ENCODE assay signal across 15 cellular contexts in the genomic region with DNA sequence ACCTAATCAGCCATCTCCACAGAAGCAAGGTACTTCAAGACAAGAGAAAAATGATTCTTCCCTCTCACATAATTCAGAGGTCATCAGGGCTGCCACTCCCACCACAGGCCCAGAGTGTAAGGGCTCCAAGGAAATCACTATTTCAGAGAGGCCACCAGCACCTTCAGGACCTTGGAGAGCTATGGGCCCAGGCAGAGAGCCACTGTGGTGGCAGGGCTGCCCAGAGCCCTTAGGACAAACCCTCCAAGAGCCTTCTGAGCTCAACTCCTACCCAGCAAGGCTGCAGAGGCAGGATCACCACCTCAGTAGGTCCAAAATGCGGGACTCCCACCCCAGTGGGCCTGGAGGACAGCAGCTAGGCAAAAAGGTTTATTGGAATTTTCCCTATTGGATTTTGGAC. TPM values are rescaled to one million over a fixed set of nuclear protein-coding genes. Genes with fewer than 3 reads are reported as not detected.
DNase-seq lines count a peak whose midpoint lies in the region; ATAC-seq, FAIRE-seq and TF ChIP-seq lines count a peak whose summit lies in the region.
"Had no signal": no experiment of that assay in that cellular context is flagged by ENCODE, and none has a peak within 500 bp of the region (broad histone marks: within the 10 kb centered on the region; RNA-seq: fewer than 3 reads in every experiment).

No MANE protein-coding gene starts in this region.

- H3K79me1 ChIP-seq in mesendoderm (ENCODE audit: low read length), result no peaks in the 10 kb centered on the region

- H3K18ac ChIP-seq in mesendoderm (ENCODE audit: low read length), result no peak overlapping the region

- no peak overlapping the region for H2BK120ac ChIP-seq in mesendoderm (ENCODE audit: low read depth, low read length)

- DNase-seq in H54 (ENCODE audit: insufficient read length, low spot score) (peak; percentile 14), endothelial cell of umbilical vein (ENCODE audit: low read depth, low spot score) (peak; percentile 10), mesendoderm (peak; percentile 69), NCI-H1048 (lab: John Stamatoyannopoulos, UW) (no peak)
- DNase-seq in activated naive CD4-positive, alpha-beta T cell (lab: John Stamatoyannopoulos, UW), result no peak
- DNase-seq: naive thymus-derived CD8-positive, alpha-beta T cell; NCI-H1092; NCI-H446 treated with DMSO at 0.1 percent for 48 hours; sigmoid colon had no signal

- no peak overlapping the region for H2AK5ac ChIP-seq in mesendoderm (ENCODE audit: low read length)

- POLR2A ChIA-PET in endothelial cell of umbilical vein (lab: Charles Lee), result no interaction called here

- H3K4ac ChIP-seq in mesendoderm (ENCODE audit: low read depth, low read length), result no peak overlapping the region

- FAIRE-seq in H54 (lab: Jason Lieb, UNC) (no peak), endothelial cell of umbilical vein (lab: Jason Lieb, UNC) (no peak)
- FAIRE-seq: D721Med, GM12892 had no signal

- H3K36me3 ChIP-seq in endothelial cell of umbilical vein (ENCODE audit: control insufficient read depth in 2 of 2, extremely low read depth in 1 of 2, insufficient read depth in 2 of 2, low read length in 2 of 2), result no peaks in the 10 kb centered on the region
- no peaks in the 10 kb centered on the region for H3K36me3 ChIP-seq in mesendoderm (ENCODE audit: control insufficient read depth, insufficient read depth, low read length)
- H3K36me3 ChIP-seq: sigmoid colon, thoracic aorta had no signal

- H3K23ac ChIP-seq in mesendoderm (ENCODE audit: low read length), result no peak overlapping the region

- no peak for TF ChIP-seq CTCF in endothelial cell of umbilical vein (IDR thresholded peaks at IDR 0.05; ENCODE audit: extremely low read depth in 1 of 2, insufficient read depth in 1 of 2, low read depth in 1 of 2, low read length in 2 of 2)

- no CpG with 5 or more reads among the region's 1 CpG for WGBS in mesendoderm (ENCODE audit: extremely low coverage, insufficient coverage, low lambda C conversion rate)

- H3K9me1 ChIP-seq in endothelial cell of umbilical vein (replicated peaks; ENCODE audit: control insufficient read depth, extremely low read depth, insufficient read depth, low read length), result no peaks in the 10 kb centered on the region

- dilution Hi-C loops in endothelial cell of umbilical vein (cut with MboI; ENCODE audit: extremely low pct_ligation_motif_present, low sequenced_read_pairs), result no loop called here

- no peak overlapping the region for H4K5ac ChIP-seq in mesendoderm (ENCODE audit: low read length)

- BruUV-seq in endothelial cell of umbilical vein (replicated peaks; lab: Mats Ljungman, UMichigan), result no TSS peak

- H3K4me3 ChIP-seq in endothelial cell of umbilical vein (replicated peaks in 1 of 3; ENCODE audit: insufficient read depth in 1 of 3, low read depth in 1 of 3, low read length in 3 of 3) (no peak overlapping the region), mesendoderm (ENCODE audit: low read length) (no peak overlapping the region)
- H3K4me3 ChIP-seq: sigmoid colon, thoracic aorta had no signal

- no peak overlapping the region for H2BK15ac ChIP-seq in mesendoderm (replicated peaks; ENCODE audit: low read depth)

- CTCF ChIA-PET in endothelial cell of umbilical vein (lab: Charles Lee), result interaction anchor here (0.7 to 1.6 kb wide), 4 partner anchors 17 to 243 kb away, joined by 3 to 6 read pairs (median 4); a partner anchor contains a TSS

- H3K27ac ChIP-seq in endothelial cell of umbilical vein (ENCODE audit: insufficient read depth, low read depth, low read length), result no peak overlapping the region
- no peak overlapping the region for H3K27ac ChIP-seq in mesendoderm (ENCODE audit: low read depth, low read length)
- H3K27ac ChIP-seq: sigmoid colon, thoracic aorta had no signal

- H4K8ac ChIP-seq in mesendoderm (ENCODE audit: low read depth, low read length), result no peak overlapping the region

- ATAC-seq in HG02981 (IDR thresholded peaks at IDR 0.05; ENCODE audit: unreplicated experiment) (no peak), HG03460 (IDR thresholded peaks at IDR 0.05; ENCODE audit: unreplicated experiment) (no peak)
- ATAC-seq: naive thymus-derived CD8-positive, alpha-beta T cell had no signal

- no peak for TF ChIP-seq POLR2A in H54 (IDR thresholded peaks at IDR 0.05; ENCODE audit: low read depth, low read length)
- TF ChIP-seq POLR2A in endothelial cell of umbilical vein (IDR thresholded peaks at IDR 0.05; ENCODE audit: low read depth, low read length), result no peak

- H4K20me1 ChIP-seq in endothelial cell of umbilical vein (replicated peaks; ENCODE audit: control insufficient read depth, extremely low read depth, insufficient read depth, low read length), result no peaks in the 10 kb centered on the region

- H3K79me2 ChIP-seq in endothelial cell of umbilical vein (ENCODE audit: control insufficient read depth, insufficient read depth, low read length) (no peaks in the 10 kb centered on the region), mesendoderm (ENCODE audit: control insufficient read depth, insufficient read depth, low read length) (no peaks in the 10 kb centered on the region)

- no peak overlapping the region for H2AFZ ChIP-seq in endothelial cell of umbilical vein (ENCODE audit: low read depth, low read length)

- H3K4me1 ChIP-seq in endothelial cell of umbilical vein (ENCODE audit: control insufficient read depth, extremely low read depth, insufficient read depth, low read length), result no peaks in the 10 kb centered on the region
- H3K4me1 ChIP-seq in mesendoderm (ENCODE audit: control insufficient read depth, low read depth, low read length), result no peaks in the 10 kb centered on the region
- H3K4me1 ChIP-seq: sigmoid colon had no signal

- H3K27me3 ChIP-seq in endothelial cell of umbilical vein (ENCODE audit: control insufficient read depth in 2 of 2, insufficient read depth in 2 of 2, low read length in 2 of 2) (peaks cover 0 to 3% of the 10 kb centered on the region in 2 experiments), mesendoderm (ENCODE audit: insufficient read depth, low read length, poor library complexity) (no peaks in the 10 kb centered on the region)
- H3K27me3 ChIP-seq: sigmoid colon had no signal

- no peak overlapping the region for H2BK5ac ChIP-seq in mesendoderm (ENCODE audit: low read length)

- intact Hi-C loops in endothelial cell of umbilical vein (cut with micrococcal nuclease), result no loop called here

- no peak overlapping the region for H3K9ac ChIP-seq in endothelial cell of umbilical vein (replicated peaks; ENCODE audit: extremely low read depth, insufficient read depth, low read length)
- no peak overlapping the region for H3K9ac ChIP-seq in mesendoderm (ENCODE audit: low read length)

- H3K4me2 ChIP-seq in endothelial cell of umbilical vein (ENCODE audit: insufficient read depth, low read length), result no peak overlapping the region
- H3K4me2 ChIP-seq in mesendoderm (ENCODE audit: low read length), result no peak overlapping the region

- H3K9me3 ChIP-seq in endothelial cell of umbilical vein (replicated peaks; ENCODE audit: control insufficient read depth, insufficient read depth, low read length), result no peaks in the 10 kb centered on the region
- H3K9me3 ChIP-seq: sigmoid colon, thoracic aorta had no signal

- H3K56ac ChIP-seq in mesendoderm (ENCODE audit: low read length), result no peak overlapping the region

TF ChIP-seq in PFSK-1, 5 proteins besides CTCF, POLR2A, EP300 and RAD21 (continues in another document):
- no peak for TF ChIP-seq FOXP2 (optimal IDR thresholded peaks at IDR 0.05; ENCODE audit: borderline replicate concordance, extremely low read depth, extremely low read length, insufficient read depth)
- no peak for TF ChIP-seq POLR2AphosphoS5 (IDR thresholded peaks at IDR 0.05; ENCODE audit: low read depth, low read length)
- TF ChIP-seq SIN3A (IDR thresholded peaks at IDR 0.05; ENCODE audit: borderline replicate concordance, insufficient read depth, low read length), result no peak

TF ChIP-seq in endothelial cell of umbilical vein, 7 proteins besides CTCF, POLR2A, EP300 and RAD21:
- TF ChIP-seq GATA2 (IDR thresholded peaks at IDR 0.05; ENCODE audit: insufficient read depth, insufficient read length, low read depth, low read length), result no peak
- TF ChIP-seq JUN (IDR thresholded peaks at IDR 0.05; ENCODE audit: borderline replicate concordance, insufficient read depth, insufficient read length, low read depth), result no peak
- no peak for TF ChIP-seq POLR2AphosphoS5 (IDR thresholded peaks at IDR 0.05; ENCODE audit: insufficient read depth, low read depth, low read length)
- TF ChIP-seq, protein P1, sequence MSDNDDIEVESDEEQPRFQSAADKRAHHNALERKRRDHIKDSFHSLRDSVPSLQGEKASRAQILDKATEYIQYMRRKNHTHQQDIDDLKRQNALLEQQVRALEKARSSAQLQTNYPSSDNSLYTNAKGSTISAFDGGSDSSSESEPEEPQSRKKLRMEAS (IDR thresholded peaks at IDR 0.05; ENCODE audit: insufficient read depth, insufficient read length), result no peak
- TF ChIP-seq FOS (IDR thresholded peaks at IDR 0.05; ENCODE audit: borderline replicate concordance, insufficient read depth, low read length), result no peak
- no peak for TF ChIP-seq EZH2 (IDR thresholded peaks at IDR 0.05; ENCODE audit: borderline replicate concordance, low read depth, low read length, severe bottlenecking)
- no peak for TF ChIP-seq MYC (IDR thresholded peaks at IDR 0.05; ENCODE audit: low read depth, low read length)

RNA-seq across cellular contexts. Expression of a gene that starts 17.9 kb away (rescaled TPM):
- 17.8 TPM for polyA plus RNA-seq in PFSK-1 (2012; ENCODE audit: insufficient read length, low read depth)
- total RNA-seq in endothelial cell of umbilical vein, result 11.7 and 12.0 TPM in 2 replicates
- polyA plus RNA-seq in endothelial cell of umbilical vein, result 3.5 and 4.3 TPM in 2 replicates
- 3.6 and 4.1 TPM in 2 replicates for polyA plus RNA-seq in endothelial cell of umbilical vein (2011; cell fraction: cytosol; rRNA removed)
- 23.3 and 26.6 TPM in 2 replicates for polyA plus RNA-seq in endothelial cell of umbilical vein (2011; cell fraction: nucleus; rRNA removed)
- 10.2 and 12.2 TPM in 2 replicates for polyA plus RNA-seq in endothelial cell of umbilical vein (2012)
- 5.3 and 10.1 TPM in 2 replicates for polyA minus RNA-seq in endothelial cell of umbilical vein
- 5.3 TPM for polyA minus RNA-seq in endothelial cell of umbilical vein (2011; cell fraction: cytosol; rRNA and poly(A)+ RNA removed)
- 8.6 and 12.8 TPM in 2 replicates for polyA minus RNA-seq in endothelial cell of umbilical vein (2011; cell fraction: nucleus; rRNA and poly(A)+ RNA removed)
- polyA plus RNA-seq in mesendoderm (2013, experiment 1 of 2), result 11.7 TPM
- polyA plus RNA-seq in mesendoderm (2013, experiment 2 of 2), result 12.1 TPM

Comparison
In these comparisons a context has a peak if more than half of its experiments do, and no peak if none do; other contexts are left out.
1. DNase-seq: peak in H54 (single experiment), endothelial cell of umbilical vein (single experiment) and mesendoderm (single experiment); none in activated naive CD4-positive, alpha-beta T cell (0 of 4) and NCI-H1048 (single experiment).